In genomic region chr10:79244068-79244442, GRCh38 we compare ENCODE assay signal across 1 cellular context.
TF ChIP-seq lines count a peak whose summit lies in the region.

No MANE protein-coding gene starts in this region.

TF ChIP-seq in IMR-90, 13 proteins besides CTCF, POLR2A, EP300 and RAD21 (continued from another document):
- TF ChIP-seq BHLHE40 (IDR thresholded peaks at IDR 0.05; ENCODE audit: low read depth, low read length), result no peak
- no peak for TF ChIP-seq CEBPB (IDR thresholded peaks at IDR 0.05; ENCODE audit: low read depth, low read length)
- TF ChIP-seq CHD1 (IDR thresholded peaks at IDR 0.05; ENCODE audit: low read depth, low read length), result no peak
- no peak for TF ChIP-seq MXI1 (IDR thresholded peaks at IDR 0.05; ENCODE audit: borderline replicate concordance, low read depth, low read length)
- no peak for TF ChIP-seq RCOR1 (IDR thresholded peaks at IDR 0.05; ENCODE audit: insufficient replicate concordance, low read length)
- TF ChIP-seq USF2 (IDR thresholded peaks at IDR 0.05; ENCODE audit: low read depth, low read length), result no peak
- no peak for TF ChIP-seq ELK1 (IDR thresholded peaks at IDR 0.05; ENCODE audit: borderline replicate concordance, low read depth, low read length)
- TF ChIP-seq MAZ (IDR thresholded peaks at IDR 0.05; ENCODE audit: borderline replicate concordance, low read depth, low read length), result no peak
- no peak for TF ChIP-seq SMC3 (IDR thresholded peaks at IDR 0.05; ENCODE audit: low read depth, low read length)
- TF ChIP-seq RFX5 (IDR thresholded peaks at IDR 0.05; ENCODE audit: low read depth, low read length), result no peak
